1 cellular context compared by ENCODE assay signal in genomic region chr19:35447870-35448492, GRCh38.
TF ChIP-seq lines count a peak whose summit lies in the region.

FFAR2 (plus strand) TSS chr19:35448257; CDS start chr19:35449715, 1,458 bp downstream.

TF ChIP-seq in GM12878, 131 proteins besides CTCF, POLR2A, EP300 and RAD21:
- TF ChIP-seq SMAD5 (IDR thresholded peaks at IDR 0.05; ENCODE audit: low read depth), result peak; percentile 72; the same call in 1 of the 2 replicates
- peak; percentile 37; the same call in 1 of the 2 replicates for TF ChIP-seq EED (IDR thresholded peaks at IDR 0.05; ENCODE audit: low read depth)
- TF ChIP-seq PML (IDR thresholded peaks at IDR 0.05; ENCODE audit: low read length), result peak; percentile 46; the same call in 1 of the 2 replicates
- no peak for TF ChIP-seq BCL3 (IDR thresholded peaks at IDR 0.05; ENCODE audit: borderline replicate concordance, insufficient read depth, low read depth, low read length, poor library complexity, severe bottlenecking)
